Comparison of ENCODE assay signal across 10 cellular contexts in genomic region chr20:36906086-36906485, GRCh38. TPM values are rescaled to one million over a fixed set of nuclear protein-coding genes. Genes with fewer than 3 reads are reported as not detected.
DNase-seq lines count a peak whose midpoint lies in the region; ATAC-seq and TF ChIP-seq lines count a peak whose summit lies in the region.
"Not testable (repeated sequence)": the region's sequence is repeated elsewhere in the genome, so short reads cannot be mapped to it uniquely, and the experiment has no call there.
"Had no signal": no experiment of that assay in that cellular context is flagged by ENCODE, and none has a peak within 500 bp of the region (broad histone marks: within the 10 kb centered on the region; RNA-seq: fewer than 3 reads in every experiment).

No MANE protein-coding gene starts in this region.

- H3K27ac ChIP-seq in endodermal cell (ENCODE audit: low read depth, low read length) = not testable (repeated sequence)

- CTCF ChIA-PET in T-cell (lab: Charles Lee); activated CD8-positive, alpha-beta memory T cell treated with anti-CD3 and anti-CD28 coated beads, Interleukin-2, amount 10 ng/mL, durations not matched to agents 7 days and 5 days (lab: Charles Lee): not testable (repeated sequence)

- not testable (repeated sequence) for DNase-seq in T-cell; activated CD8-positive, alpha-beta memory T cell treated with anti-CD3 and anti-CD28 coated beads, Interleukin-2, amount 10 ng/mL, durations not matched to agents 7 days and 5 days; natural killer cell
- peak; percentile 1 for DNase-seq in endodermal cell

- H3K36me3 Mint-ChIP-seq in T-cell (peaks cover 41% of the 10 kb centered on the region), natural killer cell (peaks cover 16% of the 10 kb centered on the region)
- H3K36me3 Mint-ChIP-seq in activated CD8-positive, alpha-beta memory T cell treated with anti-CD3 and anti-CD28 coated beads, Interleukin-2, amount 10 ng/mL, durations not matched to agents 7 days and 5 days = peaks cover 45% of the 10 kb centered on the region
- peaks cover 98% of the 10 kb centered on the region for H3K36me3 Mint-ChIP-seq in activated T-helper 17 cell treated with anti-CD3 and anti-CD28 coated beads, Interleukin-2, amount 50 U/mL, for 72 hours (ENCODE audit: low read depth)
- not testable (repeated sequence) for H3K36me3 Mint-ChIP-seq in activated naive CD8-positive, alpha-beta T cell; endodermal cell (ENCODE audit: low read depth)

- H3K4me1 Mint-ChIP-seq in T-cell = peaks cover 15 to 20% (median 16%) of the 10 kb centered on the region in 3 donors
- peaks cover 18% of the 10 kb centered on the region for H3K4me1 Mint-ChIP-seq in activated CD8-positive, alpha-beta memory T cell treated with anti-CD3 and anti-CD28 coated beads, Interleukin-2, amount 10 ng/mL, durations not matched to agents 7 days and 5 days
- H3K4me1 Mint-ChIP-seq in activated T-helper 17 cell treated with anti-CD3 and anti-CD28 coated beads, Interleukin-2, amount 50 U/mL, for 72 hours; endodermal cell: not testable (repeated sequence)
- H3K4me1 Mint-ChIP-seq in activated naive CD8-positive, alpha-beta T cell (ENCODE audit: low read depth) = peaks cover 13% of the 10 kb centered on the region
- H3K4me1 Mint-ChIP-seq in natural killer cell = peaks cover 14 to 24% of the 10 kb centered on the region in 2 donors

- H3K27me3 ChIP-seq in endodermal cell (ENCODE audit: control insufficient read depth, insufficient read depth, low read length, poor library complexity, severe bottlenecking) = not testable (repeated sequence)

- not testable (repeated sequence) for H3K4me1 ChIP-seq in endodermal cell (ENCODE audit: control insufficient read depth, insufficient read depth, low read length)

- not testable (repeated sequence) for H3K9ac ChIP-seq in endodermal cell (ENCODE audit: extremely low read depth, low read length, poor library complexity, severe bottlenecking)

- H3K27ac Mint-ChIP-seq in T-cell = peak overlapping the region; percentile 24 to 25
- H3K27ac Mint-ChIP-seq in activated CD8-positive, alpha-beta memory T cell treated with anti-CD3 and anti-CD28 coated beads, Interleukin-2, amount 10 ng/mL, durations not matched to agents 7 days and 5 days = peak overlapping the region; percentile 67
- peak overlapping the region; percentile 68 for H3K27ac Mint-ChIP-seq in activated T-helper 17 cell treated with anti-CD3 and anti-CD28 coated beads, Interleukin-2, amount 50 U/mL, for 72 hours
- peak overlapping the region; percentile 25 for H3K27ac Mint-ChIP-seq in activated naive CD8-positive, alpha-beta T cell
- not testable (repeated sequence) for H3K27ac Mint-ChIP-seq in endodermal cell
- peak overlapping the region; percentile 29 to 72 for H3K27ac Mint-ChIP-seq in natural killer cell

- WGBS in endodermal cell (ENCODE audit: insufficient coverage in 1 of 2, insufficient read length in 1 of 2), 2 experiments = 89 to 98% methylated on average over 7 of the region's 7 CpGs

- H3K4me3 Mint-ChIP-seq in T-cell; activated CD8-positive, alpha-beta memory T cell treated with anti-CD3 and anti-CD28 coated beads, Interleukin-2, amount 10 ng/mL, durations not matched to agents 7 days and 5 days; activated T-helper 17 cell treated with anti-CD3 and anti-CD28 coated beads, Interleukin-2, amount 50 U/mL, for 72 hours; activated naive CD8-positive, alpha-beta T cell; endodermal cell; natural killer cell: not testable (repeated sequence)

- H3K27me3 Mint-ChIP-seq in T-cell; activated CD8-positive, alpha-beta memory T cell treated with anti-CD3 and anti-CD28 coated beads, Interleukin-2, amount 10 ng/mL, durations not matched to agents 7 days and 5 days; activated T-helper 17 cell treated with anti-CD3 and anti-CD28 coated beads, Interleukin-2, amount 50 U/mL, for 72 hours; activated naive CD8-positive, alpha-beta T cell; endodermal cell (ENCODE audit: insufficient read depth); natural killer cell (ENCODE audit: low read depth in 2 of 2): not testable (repeated sequence)

- not testable (repeated sequence) for H3K9me3 ChIP-seq in endodermal cell (ENCODE audit: control insufficient read depth, low read length)

- intact Hi-C loops in natural killer cell (cut with micrococcal nuclease) = not testable (repeated sequence)

- not testable (repeated sequence) for H3K4me3 ChIP-seq in endodermal cell (ENCODE audit: low read length)

- TF ChIP-seq CTCF in endodermal cell (conservative IDR thresholded peaks at IDR 0.05); natural killer cell (IDR thresholded peaks at IDR 0.05): not testable (repeated sequence)

- POLR2A ChIA-PET in T-cell (lab: Charles Lee) = not testable (repeated sequence)

- not testable (repeated sequence) for H3K9me3 Mint-ChIP-seq in T-cell; activated CD8-positive, alpha-beta memory T cell treated with anti-CD3 and anti-CD28 coated beads, Interleukin-2, amount 10 ng/mL, durations not matched to agents 7 days and 5 days (ENCODE audit: low read depth); activated T-helper 17 cell treated with anti-CD3 and anti-CD28 coated beads, Interleukin-2, amount 50 U/mL, for 72 hours; activated naive CD8-positive, alpha-beta T cell (ENCODE audit: low read depth); endodermal cell; natural killer cell

- ATAC-seq in T-cell (replicated peaks in 1 of 4); activated CD8-positive, alpha-beta memory T cell treated with anti-CD3 and anti-CD28 coated beads, Interleukin-2, amount 10 ng/mL, durations not matched to agents 7 days and 5 days; activated T-helper 17 cell treated with anti-CD3 and anti-CD28 coated beads, Interleukin-2, amount 50 U/mL, for 72 hours (replicated peaks); natural killer cell: not testable (repeated sequence)

- H3K36me3 ChIP-seq in endodermal cell (ENCODE audit: control insufficient read depth, insufficient read depth, low read length) = not testable (repeated sequence)

RNA-seq across cellular contexts. Expression of gene TLDC2, which starts 30.1 kb away (rescaled TPM):
- total RNA-seq in T-cell (under 1 TPM in 1 of 5 donors, not detected in 4; 0.33 TPM), endodermal cell (under 1 TPM; 0.18 to 0.24 TPM), natural killer cell (1 to 10 TPM in 1 of 3 donors, not detected in 2; 1.4 TPM)
- not detected for total RNA-seq in activated CD8-positive, alpha-beta memory T cell treated with anti-CD3 and anti-CD28 coated beads, Interleukin-2, amount 10 ng/mL, durations not matched to agents 7 days and 5 days
- not detected for total RNA-seq in activated T-helper 17 cell treated with anti-CD3 and anti-CD28 coated beads, Interleukin-2, amount 50 U/mL, for 72 hours
- polyA plus RNA-seq in endodermal cell (2013, experiment 1 of 2) = 0.36 TPM
- 0.54 TPM for polyA plus RNA-seq in endodermal cell (2013, experiment 2 of 2)
- total RNA-seq: CD4-positive, alpha-beta T cell; Daoy; H4 had no signal
- polyA plus RNA-seq: CD14-positive monocyte had no signal

RNA-seq across cellular contexts. Expression of gene SAMHD1, which starts 45.4 kb away (rescaled TPM):
- total RNA-seq in T-cell = 100 to 1,000 TPM; 218 to 437 (median 244) TPM
- total RNA-seq in activated CD8-positive, alpha-beta memory T cell treated with anti-CD3 and anti-CD28 coated beads, Interleukin-2, amount 10 ng/mL, durations not matched to agents 7 days and 5 days = 100 to 1,000 TPM; 167 to 213 TPM
- 100 to 1,000 TPM in 1 of 2 donors, 10 to 100 TPM in 1; 64.6 to 140 TPM for total RNA-seq in activated T-helper 17 cell treated with anti-CD3 and anti-CD28 coated beads, Interleukin-2, amount 50 U/mL, for 72 hours
- 1 to 10 TPM; 3.7 to 4.9 TPM for total RNA-seq in endodermal cell
- polyA plus RNA-seq in endodermal cell (2013, experiment 1 of 2) = 6.9 TPM
- polyA plus RNA-seq in endodermal cell (2013, experiment 2 of 2) = 4.2 TPM
- 100 to 1,000 TPM; 237 to 279 (median 270) TPM for total RNA-seq in natural killer cell

Comparison
In these comparisons a context has a peak if more than half of its experiments do, and no peak if none do; other contexts are left out.
1. RNA of gene SAMHD1, which starts 45.4 kb away (total RNA-seq): 237 to 279 TPM in natural killer cell, 218 to 437 TPM in T-cell, 167 to 213 TPM in activated CD8-positive, alpha-beta memory T cell treated with anti-CD3 and anti-CD28 coated beads, Interleukin-2, amount 10 ng/mL, durations not matched to agents 7 days and 5 days and 64.6 to 140 TPM in activated T-helper 17 cell treated with anti-CD3 and anti-CD28 coated beads, Interleukin-2, amount 50 U/mL, for 72 hours; 3.7 to 4.9 TPM in endodermal cell; every median in the first group is over 10 times any median in the second.